ENCODE assay signal across 8 cellular contexts in the genomic region with DNA sequence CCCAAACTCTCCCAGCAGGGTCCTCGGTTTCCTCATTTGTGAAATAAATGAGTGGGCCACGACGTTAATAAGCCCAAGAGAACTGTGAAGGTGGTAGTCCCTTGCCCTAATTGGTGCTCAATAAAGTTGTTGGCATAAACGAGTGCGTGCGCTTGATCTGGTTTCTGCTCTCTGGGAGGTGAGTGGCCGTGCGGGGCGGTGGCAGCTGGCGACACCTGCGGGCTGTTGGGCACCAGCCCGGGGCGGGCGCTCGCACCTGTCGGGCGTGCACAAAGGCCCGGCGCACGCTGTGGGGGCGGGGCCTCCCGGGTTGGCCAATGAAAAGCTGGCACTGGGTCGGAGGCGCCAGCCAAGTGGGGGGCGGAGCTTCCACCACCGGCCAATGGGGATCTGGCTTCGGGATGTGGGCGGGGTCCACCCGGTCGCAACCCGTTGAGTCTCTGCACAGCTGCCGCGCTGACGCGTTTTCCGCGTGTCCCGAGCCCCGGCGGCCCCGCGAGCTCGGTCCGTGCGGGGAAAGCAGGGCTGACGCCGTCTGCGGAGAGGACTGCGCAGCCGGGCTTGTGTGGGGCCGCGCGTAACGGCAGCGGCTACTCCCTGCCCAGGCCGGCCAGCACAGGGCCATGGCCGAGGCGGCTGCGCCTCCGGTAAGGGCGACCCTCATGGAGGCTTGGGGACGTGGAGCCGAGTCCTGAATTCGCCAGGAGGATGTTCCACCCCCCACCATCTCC. TPM values are rescaled to one million over a fixed set of nuclear protein-coding genes. Genes with fewer than 3 reads are reported as not detected.
A peak's percentile ranks its signal among the peaks of the same experiment; 100 is the strongest.
DNase-seq lines count a peak whose midpoint lies in the region; ATAC-seq and TF ChIP-seq lines count a peak whose summit lies in the region.

No MANE protein-coding gene starts in this region.

- intact Hi-C loops in Caco-2 (cut with micrococcal nuclease; ENCODE audit: unreplicated experiment), result loop anchor here (1.0 to 2.0 kb wide), 4 partner anchors 22 to 257 kb away; partner anchors contain the start of genes PDIA4, ZNF212, ZNF746 and ZNF783
- intact Hi-C loops in natural killer cell (cut with micrococcal nuclease), result loop anchor here (2.0 kb wide), 1 partner anchor 22 kb away; the partner anchor contains the start of gene ZNF783

- no peaks in the 10 kb centered on the region for H3K4me1 ChIP-seq in Caco-2

- H3K27me3 Mint-ChIP-seq in Caco-2 (ENCODE audit: insufficient read depth, unreplicated experiment), result no peaks in the 10 kb centered on the region
- H3K27me3 Mint-ChIP-seq in activated T-helper 17 cell treated with anti-CD3 and anti-CD28 coated beads, Interleukin-2, amount 50 U/mL, for 72 hours, result no peaks in the 10 kb centered on the region
- H3K27me3 Mint-ChIP-seq in natural killer cell (ENCODE audit: low read depth in 2 of 2), result no peaks in the 10 kb centered on the region

- H3K36me3 Mint-ChIP-seq in Caco-2 (ENCODE audit: insufficient read depth, unreplicated experiment) (peaks cover 38% of the 10 kb centered on the region), natural killer cell (no peaks in the 10 kb centered on the region)
- peaks cover 13% of the 10 kb centered on the region for H3K36me3 Mint-ChIP-seq in activated T-helper 17 cell treated with anti-CD3 and anti-CD28 coated beads, Interleukin-2, amount 50 U/mL, for 72 hours (ENCODE audit: low read depth)

- no TSS peak for BruUV-seq in Caco-2 (replicated peaks; lab: Mats Ljungman, UMichigan)

- H3K27ac Mint-ChIP-seq in Caco-2 (ENCODE audit: unreplicated experiment) (peak overlapping the region; percentile 69), natural killer cell (peak overlapping the region; percentile 31 to 88)
- peak overlapping the region; percentile 36 for H3K27ac Mint-ChIP-seq in activated T-helper 17 cell treated with anti-CD3 and anti-CD28 coated beads, Interleukin-2, amount 50 U/mL, for 72 hours

- peak; percentile 98 for ATAC-seq in activated T-helper 17 cell treated with anti-CD3 and anti-CD28 coated beads, Interleukin-2, amount 50 U/mL, for 72 hours (replicated peaks)
- ATAC-seq in natural killer cell, result peak; percentile 98 to 99 (median 99)

- H3K4me1 Mint-ChIP-seq in Caco-2 (ENCODE audit: low read depth, unreplicated experiment), result peaks cover 8% of the 10 kb centered on the region
- peaks cover 27% of the 10 kb centered on the region for H3K4me1 Mint-ChIP-seq in activated T-helper 17 cell treated with anti-CD3 and anti-CD28 coated beads, Interleukin-2, amount 50 U/mL, for 72 hours
- peaks cover 34 to 43% of the 10 kb centered on the region in 2 donors for H3K4me1 Mint-ChIP-seq in natural killer cell

- H3K9me3 Mint-ChIP-seq in Caco-2 (ENCODE audit: unreplicated experiment) (no peaks in the 10 kb centered on the region), natural killer cell (no peaks in the 10 kb centered on the region)
- H3K9me3 Mint-ChIP-seq in activated T-helper 17 cell treated with anti-CD3 and anti-CD28 coated beads, Interleukin-2, amount 50 U/mL, for 72 hours, result no peaks in the 10 kb centered on the region

- peak overlapping the region; percentile 81 for H3K4me3 Mint-ChIP-seq in Caco-2 (ENCODE audit: unreplicated experiment)
- peak overlapping the region; percentile 90 for H3K4me3 Mint-ChIP-seq in activated T-helper 17 cell treated with anti-CD3 and anti-CD28 coated beads, Interleukin-2, amount 50 U/mL, for 72 hours
- H3K4me3 Mint-ChIP-seq in natural killer cell, result peak overlapping the region; percentile 90

- H3K27me3 ChIP-seq in Caco-2 (replicated peaks; ENCODE audit: control insufficient read depth, insufficient read depth, low read length), result no peaks in the 10 kb centered on the region

- H3K4me3 ChIP-seq in Caco-2 (ENCODE audit: low read depth, low read length), result peak overlapping the region; percentile 76
- H3K4me3 ChIP-seq in fibroblast of mammary gland (ENCODE audit: control insufficient read depth, low read depth, low read length), result peak overlapping the region; percentile 65

- no peaks in the 10 kb centered on the region for H3K9me3 ChIP-seq in Caco-2

- H3K36me3 ChIP-seq in Caco-2 (ENCODE audit: control insufficient read depth, insufficient read depth, low read length), result no peaks in the 10 kb centered on the region

- TF ChIP-seq CTCF in Caco-2 (IDR thresholded peaks at IDR 0.05; ENCODE audit: insufficient read depth in 1 of 2, low read depth in 1 of 2, low read length in 1 of 2, severe bottlenecking in 1 of 2, unreplicated experiment in 1 of 2) (peak in 1 of 2 experiments; percentile 42), GM20000 (IDR thresholded peaks at IDR 0.05; ENCODE audit: extremely low read depth, missing control alignments) (no peak), fibroblast of mammary gland (conservative IDR thresholded peaks at IDR 0.05; ENCODE audit: control insufficient read depth, insufficient read depth, low read depth, low read length) (no peak), natural killer cell (IDR thresholded peaks at IDR 0.05) (no peak)

- DNase-seq in Caco-2, result peak; percentile 98 to 100
- peak; percentile 99 for DNase-seq in GM20000 (ENCODE audit: low spot score)
- DNase-seq in HT-29 (ENCODE audit: low spot score), result peak; percentile 100
- DNase-seq in fibroblast of mammary gland (ENCODE audit: low read depth), result peak; percentile 81
- peak; percentile 97 for DNase-seq in natural killer cell
- DNase-seq in stimulated activated naive CD4-positive, alpha-beta T cell (lab: John Stamatoyannopoulos, UW), result peak; percentile 96 to 99 (median 97)

- POLR2A ChIA-PET in Caco-2 (lab: Charles Lee), result interaction anchor here (0.5 to 1.4 kb wide), 6 partner anchors 9 to 137 kb away, joined by 3 to 16 read pairs (median 3); partner anchors contain the start of genes ZNF282 and ZNF783

- CTCF ChIA-PET in Caco-2 (lab: Charles Lee), result interaction anchor here (0.5 to 2.4 kb wide), 13 partner anchors 23 to 341 kb away, joined by 3 to 35 read pairs (median 7); partner anchors contain the start of genes ZNF282, ZNF398, ZNF777 and ZNF783

TF ChIP-seq in PFSK-1, 5 proteins besides CTCF, POLR2A, EP300 and RAD21:
- peak; percentile 73 for TF ChIP-seq FOXP2 (optimal IDR thresholded peaks at IDR 0.05; ENCODE audit: borderline replicate concordance, extremely low read depth, extremely low read length, insufficient read depth)
- no peak for TF ChIP-seq TAF1 (IDR thresholded peaks at IDR 0.05; ENCODE audit: borderline replicate concordance, insufficient read depth, low read length)
- TF ChIP-seq, protein P1, sequence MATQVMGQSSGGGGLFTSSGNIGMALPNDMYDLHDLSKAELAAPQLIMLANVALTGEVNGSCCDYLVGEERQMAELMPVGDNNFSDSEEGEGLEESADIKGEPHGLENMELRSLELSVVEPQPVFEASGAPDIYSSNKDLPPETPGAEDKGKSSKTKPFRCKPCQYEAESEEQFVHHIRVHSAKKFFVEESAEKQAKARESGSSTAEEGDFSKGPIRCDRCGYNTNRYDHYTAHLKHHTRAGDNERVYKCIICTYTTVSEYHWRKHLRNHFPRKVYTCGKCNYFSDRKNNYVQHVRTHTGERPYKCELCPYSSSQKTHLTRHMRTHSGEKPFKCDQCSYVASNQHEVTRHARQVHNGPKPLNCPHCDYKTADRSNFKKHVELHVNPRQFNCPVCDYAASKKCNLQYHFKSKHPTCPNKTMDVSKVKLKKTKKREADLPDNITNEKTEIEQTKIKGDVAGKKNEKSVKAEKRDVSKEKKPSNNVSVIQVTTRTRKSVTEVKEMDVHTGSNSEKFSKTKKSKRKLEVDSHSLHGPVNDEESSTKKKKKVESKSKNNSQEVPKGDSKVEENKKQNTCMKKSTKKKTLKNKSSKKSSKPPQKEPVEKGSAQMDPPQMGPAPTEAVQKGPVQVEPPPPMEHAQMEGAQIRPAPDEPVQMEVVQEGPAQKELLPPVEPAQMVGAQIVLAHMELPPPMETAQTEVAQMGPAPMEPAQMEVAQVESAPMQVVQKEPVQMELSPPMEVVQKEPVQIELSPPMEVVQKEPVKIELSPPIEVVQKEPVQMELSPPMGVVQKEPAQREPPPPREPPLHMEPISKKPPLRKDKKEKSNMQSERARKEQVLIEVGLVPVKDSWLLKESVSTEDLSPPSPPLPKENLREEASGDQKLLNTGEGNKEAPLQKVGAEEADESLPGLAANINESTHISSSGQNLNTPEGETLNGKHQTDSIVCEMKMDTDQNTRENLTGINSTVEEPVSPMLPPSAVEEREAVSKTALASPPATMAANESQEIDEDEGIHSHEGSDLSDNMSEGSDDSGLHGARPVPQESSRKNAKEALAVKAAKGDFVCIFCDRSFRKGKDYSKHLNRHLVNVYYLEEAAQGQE (IDR thresholded peaks at IDR 0.05; ENCODE audit: insufficient read depth in 1 of 2, low read depth in 2 of 2, low read length in 2 of 2), result no peak
- TF ChIP-seq SIN3A (IDR thresholded peaks at IDR 0.05; ENCODE audit: borderline replicate concordance, insufficient read depth, low read length), result peak; percentile 16; the same call in 1 of the 2 replicates
- peak; percentile 65; the same call in 1 of the 2 replicates for TF ChIP-seq POLR2AphosphoS5 (IDR thresholded peaks at IDR 0.05; ENCODE audit: low read depth, low read length)

RNA-seq across cellular contexts. Expression of gene ZNF783, which starts 23.0 kb away (rescaled TPM):
- total RNA-seq in Caco-2 (2022), result 26.1 and 27.3 TPM in 2 replicates
- 20.6 and 22.9 TPM in 2 replicates for total RNA-seq in HT-29 (2014; rRNA removed; shearing (Covaris generic))
- polyA plus RNA-seq in PFSK-1 (2012; ENCODE audit: insufficient read length, low read depth), result 12.0 TPM
- 10 to 100 TPM; 12.7 to 17.3 TPM for total RNA-seq in activated T-helper 17 cell treated with anti-CD3 and anti-CD28 coated beads, Interleukin-2, amount 50 U/mL, for 72 hours
- 10 to 100 TPM; 24.0 to 29.8 (median 28.3) TPM for total RNA-seq in natural killer cell

RNA-seq across cellular contexts. Expression of gene ZNF212, which starts 45.6 kb away (rescaled TPM):
- total RNA-seq in Caco-2 (2022) (15.9 and 18.6 TPM in 2 replicates), natural killer cell (10 to 100 TPM; 11.2 to 23.7 (median 17.0) TPM)
- 11.9 and 20.9 TPM in 2 replicates for total RNA-seq in HT-29 (2014; rRNA removed; shearing (Covaris generic))
- 8.3 TPM for polyA plus RNA-seq in PFSK-1 (2012; ENCODE audit: insufficient read length, low read depth)
- total RNA-seq in activated T-helper 17 cell treated with anti-CD3 and anti-CD28 coated beads, Interleukin-2, amount 50 U/mL, for 72 hours, result 10 to 100 TPM in 1 of 2 donors, 1 to 10 TPM in 1; 9.3 to 19.5 TPM

Comparison
In these comparisons a context has a peak if more than half of its experiments do, and no peak if none do; other contexts are left out.
1. Peak in every context shown above with its lines: DNase-seq, ATAC-seq and H3K4me3 ChIP-seq.